2 cellular contexts compared by ENCODE assay signal in the genomic region with DNA sequence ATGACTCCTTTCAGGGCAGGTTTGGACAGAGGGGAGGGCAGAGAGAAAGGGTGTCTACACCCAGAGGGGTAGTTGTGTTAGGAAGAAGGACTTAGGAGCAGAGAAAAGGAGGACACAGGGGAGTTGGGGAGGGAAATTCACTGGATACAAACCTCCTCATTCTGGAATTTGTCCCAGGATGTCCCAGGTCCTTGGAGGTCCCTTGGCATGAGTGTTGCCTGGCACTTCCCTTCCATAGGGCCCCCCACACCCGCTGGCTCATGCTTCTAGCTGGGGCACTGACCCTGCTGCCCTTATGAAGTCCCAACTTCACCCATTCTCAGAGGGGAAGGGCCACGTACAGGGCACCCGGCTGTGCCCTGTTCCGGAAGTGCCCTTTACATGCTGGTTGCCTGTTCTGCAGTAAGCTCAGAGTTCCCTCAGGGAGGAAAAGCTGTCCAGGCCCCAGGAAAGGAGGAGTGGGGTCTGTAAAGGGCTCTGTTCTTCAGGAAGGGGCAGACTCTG.
TF ChIP-seq lines count a peak whose summit lies in the region.

No MANE protein-coding gene starts in this region.

TF ChIP-seq in HepG2, 621 proteins besides CTCF, POLR2A, EP300 and RAD21:
- TF ChIP-seq, protein P1, sequence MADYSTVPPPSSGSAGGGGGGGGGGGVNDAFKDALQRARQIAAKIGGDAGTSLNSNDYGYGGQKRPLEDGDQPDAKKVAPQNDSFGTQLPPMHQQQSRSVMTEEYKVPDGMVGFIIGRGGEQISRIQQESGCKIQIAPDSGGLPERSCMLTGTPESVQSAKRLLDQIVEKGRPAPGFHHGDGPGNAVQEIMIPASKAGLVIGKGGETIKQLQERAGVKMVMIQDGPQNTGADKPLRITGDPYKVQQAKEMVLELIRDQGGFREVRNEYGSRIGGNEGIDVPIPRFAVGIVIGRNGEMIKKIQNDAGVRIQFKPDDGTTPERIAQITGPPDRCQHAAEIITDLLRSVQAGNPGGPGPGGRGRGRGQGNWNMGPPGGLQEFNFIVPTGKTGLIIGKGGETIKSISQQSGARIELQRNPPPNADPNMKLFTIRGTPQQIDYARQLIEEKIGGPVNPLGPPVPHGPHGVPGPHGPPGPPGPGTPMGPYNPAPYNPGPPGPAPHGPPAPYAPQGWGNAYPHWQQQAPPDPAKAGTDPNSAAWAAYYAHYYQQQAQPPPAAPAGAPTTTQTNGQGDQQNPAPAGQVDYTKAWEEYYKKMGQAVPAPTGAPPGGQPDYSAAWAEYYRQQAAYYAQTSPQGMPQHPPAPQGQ (CRISPR knock-in tag; IDR thresholded peaks at IDR 0.05; ENCODE audit: borderline replicate concordance): no peak
- TF ChIP-seq, protein P2, sequence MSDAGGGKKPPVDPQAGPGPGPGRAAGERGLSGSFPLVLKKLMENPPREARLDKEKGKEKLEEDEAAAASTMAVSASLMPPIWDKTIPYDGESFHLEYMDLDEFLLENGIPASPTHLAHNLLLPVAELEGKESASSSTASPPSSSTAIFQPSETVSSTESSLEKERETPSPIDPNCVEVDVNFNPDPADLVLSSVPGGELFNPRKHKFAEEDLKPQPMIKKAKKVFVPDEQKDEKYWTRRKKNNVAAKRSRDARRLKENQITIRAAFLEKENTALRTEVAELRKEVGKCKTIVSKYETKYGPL (CRISPR knock-in tag; IDR thresholded peaks at IDR 0.05): no peak
- TF ChIP-seq, protein P3, sequence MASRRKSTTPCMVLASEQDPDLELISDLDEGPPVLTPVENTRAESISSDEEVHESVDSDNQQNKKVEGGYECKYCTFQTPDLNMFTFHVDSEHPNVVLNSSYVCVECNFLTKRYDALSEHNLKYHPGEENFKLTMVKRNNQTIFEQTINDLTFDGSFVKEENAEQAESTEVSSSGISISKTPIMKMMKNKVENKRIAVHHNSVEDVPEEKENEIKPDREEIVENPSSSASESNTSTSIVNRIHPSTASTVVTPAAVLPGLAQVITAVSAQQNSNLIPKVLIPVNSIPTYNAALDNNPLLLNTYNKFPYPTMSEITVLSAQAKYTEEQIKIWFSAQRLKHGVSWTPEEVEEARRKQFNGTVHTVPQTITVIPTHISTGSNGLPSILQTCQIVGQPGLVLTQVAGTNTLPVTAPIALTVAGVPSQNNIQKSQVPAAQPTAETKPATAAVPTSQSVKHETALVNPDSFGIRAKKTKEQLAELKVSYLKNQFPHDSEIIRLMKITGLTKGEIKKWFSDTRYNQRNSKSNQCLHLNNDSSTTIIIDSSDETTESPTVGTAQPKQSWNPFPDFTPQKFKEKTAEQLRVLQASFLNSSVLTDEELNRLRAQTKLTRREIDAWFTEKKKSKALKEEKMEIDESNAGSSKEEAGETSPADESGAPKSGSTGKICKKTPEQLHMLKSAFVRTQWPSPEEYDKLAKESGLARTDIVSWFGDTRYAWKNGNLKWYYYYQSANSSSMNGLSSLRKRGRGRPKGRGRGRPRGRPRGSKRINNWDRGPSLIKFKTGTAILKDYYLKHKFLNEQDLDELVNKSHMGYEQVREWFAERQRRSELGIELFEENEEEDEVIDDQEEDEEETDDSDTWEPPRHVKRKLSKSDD (CRISPR knock-in tag; IDR thresholded peaks at IDR 0.05; ENCODE audit: low read depth): no peak

TF ChIP-seq in H1, 55 proteins besides CTCF, POLR2A, EP300 and RAD21:
- TF ChIP-seq HDAC6 (IDR thresholded peaks at IDR 0.05; ENCODE audit: low read depth, low read length) (no peak), GABPA (IDR thresholded peaks at IDR 0.05; ENCODE audit: borderline replicate concordance, insufficient read depth, low read length) (no peak), GTF2F1 (IDR thresholded peaks at IDR 0.05; ENCODE audit: borderline replicate concordance, low read depth, low read length) (no peak), TAF1 (IDR thresholded peaks at IDR 0.05; ENCODE audit: low read depth, low read length) (no peak), HDAC2 (IDR thresholded peaks at IDR 0.05; ENCODE audit: borderline replicate concordance in 1 of 2, low read depth in 2 of 2, low read length in 2 of 2) (no peak), SIRT6 (IDR thresholded peaks at IDR 0.05; ENCODE audit: low read length) (no peak)
- TF ChIP-seq, protein P4, sequence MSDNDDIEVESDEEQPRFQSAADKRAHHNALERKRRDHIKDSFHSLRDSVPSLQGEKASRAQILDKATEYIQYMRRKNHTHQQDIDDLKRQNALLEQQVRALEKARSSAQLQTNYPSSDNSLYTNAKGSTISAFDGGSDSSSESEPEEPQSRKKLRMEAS (IDR thresholded peaks at IDR 0.05): no peak
- TF ChIP-seq, protein P5, sequence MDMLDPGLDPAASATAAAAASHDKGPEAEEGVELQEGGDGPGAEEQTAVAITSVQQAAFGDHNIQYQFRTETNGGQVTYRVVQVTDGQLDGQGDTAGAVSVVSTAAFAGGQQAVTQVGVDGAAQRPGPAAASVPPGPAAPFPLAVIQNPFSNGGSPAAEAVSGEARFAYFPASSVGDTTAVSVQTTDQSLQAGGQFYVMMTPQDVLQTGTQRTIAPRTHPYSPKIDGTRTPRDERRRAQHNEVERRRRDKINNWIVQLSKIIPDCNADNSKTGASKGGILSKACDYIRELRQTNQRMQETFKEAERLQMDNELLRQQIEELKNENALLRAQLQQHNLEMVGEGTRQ (IDR thresholded peaks at IDR 0.05; ENCODE audit: low read length): no peak
